ENCODE assay signal across 2 cellular contexts in the genomic region with DNA sequence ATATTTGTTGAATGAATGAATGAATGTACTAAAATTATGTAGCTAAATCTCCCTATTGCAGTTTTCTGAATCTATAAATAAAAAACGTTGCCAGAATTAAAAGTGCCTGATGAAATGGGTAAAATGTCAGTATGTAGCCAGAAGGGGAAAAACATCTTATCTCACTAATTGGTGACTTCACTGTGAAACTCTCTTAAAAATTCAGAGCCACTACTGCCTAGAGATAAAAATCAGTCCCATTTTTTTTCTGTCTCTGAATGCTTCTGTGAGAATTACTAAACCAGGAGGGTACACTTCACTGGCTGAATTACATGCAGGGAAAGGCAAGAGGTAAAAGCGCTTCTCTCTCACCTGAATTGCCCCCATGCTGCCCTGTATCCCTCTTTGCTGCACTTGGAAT.
TF ChIP-seq lines count a peak whose summit lies in the region.

No MANE protein-coding gene starts in this region.

TF ChIP-seq in GM23338, 12 proteins besides CTCF, POLR2A, EP300 and RAD21 (continues in another document):
- TF ChIP-seq, protein P1, sequence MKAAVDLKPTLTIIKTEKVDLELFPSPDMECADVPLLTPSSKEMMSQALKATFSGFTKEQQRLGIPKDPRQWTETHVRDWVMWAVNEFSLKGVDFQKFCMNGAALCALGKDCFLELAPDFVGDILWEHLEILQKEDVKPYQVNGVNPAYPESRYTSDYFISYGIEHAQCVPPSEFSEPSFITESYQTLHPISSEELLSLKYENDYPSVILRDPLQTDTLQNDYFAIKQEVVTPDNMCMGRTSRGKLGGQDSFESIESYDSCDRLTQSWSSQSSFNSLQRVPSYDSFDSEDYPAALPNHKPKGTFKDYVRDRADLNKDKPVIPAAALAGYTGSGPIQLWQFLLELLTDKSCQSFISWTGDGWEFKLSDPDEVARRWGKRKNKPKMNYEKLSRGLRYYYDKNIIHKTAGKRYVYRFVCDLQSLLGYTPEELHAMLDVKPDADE (IDR thresholded peaks at IDR 0.05), result no peak
- TF ChIP-seq STAT1 (IDR thresholded peaks at IDR 0.05; ENCODE audit: unreplicated experiment), result no peak
- no peak for TF ChIP-seq EZH2phosphoT487 (IDR thresholded peaks at IDR 0.05; ENCODE audit: unreplicated experiment)
- no peak for TF ChIP-seq ZNF331 (CRISPR knock-in tag; IDR thresholded peaks at IDR 0.05; ENCODE audit: low read depth)
- TF ChIP-seq NANOG (IDR thresholded peaks at IDR 0.05; ENCODE audit: borderline replicate concordance), result no peak
- TF ChIP-seq POLR2AphosphoS5 (IDR thresholded peaks at IDR 0.05; ENCODE audit: low read depth), result no peak
- TF ChIP-seq, protein P2, sequence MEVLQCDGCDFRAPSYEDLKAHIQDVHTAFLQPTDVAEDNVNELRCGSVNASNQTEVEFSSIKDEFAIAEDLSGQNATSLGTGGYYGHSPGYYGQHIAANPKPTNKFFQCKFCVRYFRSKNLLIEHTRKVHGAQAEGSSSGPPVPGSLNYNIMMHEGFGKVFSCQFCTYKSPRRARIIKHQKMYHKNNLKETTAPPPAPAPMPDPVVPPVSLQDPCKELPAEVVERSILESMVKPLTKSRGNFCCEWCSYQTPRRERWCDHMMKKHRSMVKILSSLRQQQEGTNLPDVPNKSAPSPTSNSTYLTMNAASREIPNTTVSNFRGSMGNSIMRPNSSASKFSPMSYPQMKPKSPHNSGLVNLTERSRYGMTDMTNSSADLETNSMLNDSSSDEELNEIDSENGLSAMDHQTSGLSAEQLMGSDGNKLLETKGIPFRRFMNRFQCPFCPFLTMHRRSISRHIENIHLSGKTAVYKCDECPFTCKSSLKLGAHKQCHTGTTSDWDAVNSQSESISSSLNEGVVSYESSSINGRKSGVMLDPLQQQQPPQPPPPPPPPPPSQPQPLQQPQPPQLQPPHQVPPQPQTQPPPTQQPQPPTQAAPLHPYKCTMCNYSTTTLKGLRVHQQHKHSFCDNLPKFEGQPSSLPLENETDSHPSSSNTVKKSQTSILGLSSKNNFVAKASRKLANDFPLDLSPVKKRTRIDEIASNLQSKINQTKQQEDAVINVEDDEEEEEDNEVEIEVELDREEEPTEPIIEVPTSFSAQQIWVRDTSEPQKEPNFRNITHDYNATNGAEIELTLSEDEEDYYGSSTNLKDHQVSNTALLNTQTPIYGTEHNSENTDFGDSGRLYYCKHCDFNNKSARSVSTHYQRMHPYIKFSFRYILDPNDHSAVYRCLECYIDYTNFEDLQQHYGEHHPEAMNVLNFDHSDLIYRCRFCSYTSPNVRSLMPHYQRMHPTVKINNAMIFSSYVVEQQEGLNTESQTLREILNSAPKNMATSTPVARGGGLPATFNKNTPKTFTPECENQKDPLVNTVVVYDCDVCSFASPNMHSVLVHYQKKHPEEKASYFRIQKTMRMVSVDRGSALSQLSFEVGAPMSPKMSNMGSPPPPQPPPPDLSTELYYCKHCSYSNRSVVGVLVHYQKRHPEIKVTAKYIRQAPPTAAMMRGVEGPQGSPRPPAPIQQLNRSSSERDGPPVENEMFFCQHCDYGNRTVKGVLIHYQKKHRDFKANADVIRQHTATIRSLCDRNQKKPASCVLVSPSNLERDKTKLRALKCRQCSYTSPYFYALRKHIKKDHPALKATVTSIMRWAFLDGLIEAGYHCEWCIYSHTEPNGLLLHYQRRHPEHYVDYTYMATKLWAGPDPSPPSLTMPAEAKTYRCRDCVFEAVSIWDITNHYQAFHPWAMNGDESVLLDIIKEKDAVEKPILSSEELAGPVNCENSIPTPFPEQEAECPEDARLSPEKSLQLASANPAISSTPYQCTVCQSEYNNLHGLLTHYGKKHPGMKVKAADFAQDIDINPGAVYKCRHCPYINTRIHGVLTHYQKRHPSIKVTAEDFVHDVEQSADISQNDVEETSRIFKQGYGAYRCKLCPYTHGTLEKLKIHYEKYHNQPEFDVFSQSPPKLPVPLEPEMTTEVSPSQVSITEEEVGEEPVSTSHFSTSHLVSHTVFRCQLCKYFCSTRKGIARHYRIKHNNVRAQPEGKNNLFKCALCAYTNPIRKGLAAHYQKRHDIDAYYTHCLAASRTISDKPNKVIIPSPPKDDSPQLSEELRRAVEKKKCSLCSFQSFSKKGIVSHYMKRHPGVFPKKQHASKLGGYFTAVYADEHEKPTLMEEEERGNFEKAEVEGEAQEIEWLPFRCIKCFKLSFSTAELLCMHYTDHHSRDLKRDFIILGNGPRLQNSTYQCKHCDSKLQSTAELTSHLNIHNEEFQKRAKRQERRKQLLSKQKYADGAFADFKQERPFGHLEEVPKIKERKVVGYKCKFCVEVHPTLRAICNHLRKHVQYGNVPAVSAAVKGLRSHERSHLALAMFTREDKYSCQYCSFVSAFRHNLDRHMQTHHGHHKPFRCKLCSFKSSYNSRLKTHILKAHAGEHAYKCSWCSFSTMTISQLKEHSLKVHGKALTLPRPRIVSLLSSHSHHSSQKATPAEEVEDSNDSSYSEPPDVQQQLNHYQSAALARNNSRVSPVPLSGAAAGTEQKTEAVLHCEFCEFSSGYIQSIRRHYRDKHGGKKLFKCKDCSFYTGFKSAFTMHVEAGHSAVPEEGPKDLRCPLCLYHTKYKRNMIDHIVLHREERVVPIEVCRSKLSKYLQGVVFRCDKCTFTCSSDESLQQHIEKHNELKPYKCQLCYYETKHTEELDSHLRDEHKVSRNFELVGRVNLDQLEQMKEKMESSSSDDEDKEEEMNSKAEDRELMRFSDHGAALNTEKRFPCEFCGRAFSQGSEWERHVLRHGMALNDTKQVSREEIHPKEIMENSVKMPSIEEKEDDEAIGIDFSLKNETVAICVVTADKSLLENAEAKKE (CRISPR knock-in tag; IDR thresholded peaks at IDR 0.05), result no peak
- TF ChIP-seq, protein P3, sequence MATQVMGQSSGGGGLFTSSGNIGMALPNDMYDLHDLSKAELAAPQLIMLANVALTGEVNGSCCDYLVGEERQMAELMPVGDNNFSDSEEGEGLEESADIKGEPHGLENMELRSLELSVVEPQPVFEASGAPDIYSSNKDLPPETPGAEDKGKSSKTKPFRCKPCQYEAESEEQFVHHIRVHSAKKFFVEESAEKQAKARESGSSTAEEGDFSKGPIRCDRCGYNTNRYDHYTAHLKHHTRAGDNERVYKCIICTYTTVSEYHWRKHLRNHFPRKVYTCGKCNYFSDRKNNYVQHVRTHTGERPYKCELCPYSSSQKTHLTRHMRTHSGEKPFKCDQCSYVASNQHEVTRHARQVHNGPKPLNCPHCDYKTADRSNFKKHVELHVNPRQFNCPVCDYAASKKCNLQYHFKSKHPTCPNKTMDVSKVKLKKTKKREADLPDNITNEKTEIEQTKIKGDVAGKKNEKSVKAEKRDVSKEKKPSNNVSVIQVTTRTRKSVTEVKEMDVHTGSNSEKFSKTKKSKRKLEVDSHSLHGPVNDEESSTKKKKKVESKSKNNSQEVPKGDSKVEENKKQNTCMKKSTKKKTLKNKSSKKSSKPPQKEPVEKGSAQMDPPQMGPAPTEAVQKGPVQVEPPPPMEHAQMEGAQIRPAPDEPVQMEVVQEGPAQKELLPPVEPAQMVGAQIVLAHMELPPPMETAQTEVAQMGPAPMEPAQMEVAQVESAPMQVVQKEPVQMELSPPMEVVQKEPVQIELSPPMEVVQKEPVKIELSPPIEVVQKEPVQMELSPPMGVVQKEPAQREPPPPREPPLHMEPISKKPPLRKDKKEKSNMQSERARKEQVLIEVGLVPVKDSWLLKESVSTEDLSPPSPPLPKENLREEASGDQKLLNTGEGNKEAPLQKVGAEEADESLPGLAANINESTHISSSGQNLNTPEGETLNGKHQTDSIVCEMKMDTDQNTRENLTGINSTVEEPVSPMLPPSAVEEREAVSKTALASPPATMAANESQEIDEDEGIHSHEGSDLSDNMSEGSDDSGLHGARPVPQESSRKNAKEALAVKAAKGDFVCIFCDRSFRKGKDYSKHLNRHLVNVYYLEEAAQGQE (IDR thresholded peaks at IDR 0.05; ENCODE audit: unreplicated experiment), result no peak
- TF ChIP-seq JUNB (IDR thresholded peaks at IDR 0.05; ENCODE audit: unreplicated experiment), result no peak
- no peak for TF ChIP-seq CREB1 (CRISPR knock-in tag; IDR thresholded peaks at IDR 0.05; ENCODE audit: low read depth)

TF ChIP-seq in H1, 55 proteins besides CTCF, POLR2A, EP300 and RAD21:
- TF ChIP-seq HDAC6 (IDR thresholded peaks at IDR 0.05; ENCODE audit: low read depth, low read length) (no peak), FOSL1 (IDR thresholded peaks at IDR 0.05; ENCODE audit: insufficient read depth, low read depth, low read length) (no peak), BCL11A (IDR thresholded peaks at IDR 0.05; ENCODE audit: low read depth in 2 of 2, low read length in 2 of 2) (no peak), SRF (IDR thresholded peaks at IDR 0.05; ENCODE audit: low read depth, low read length) (no peak), CBX8 (IDR thresholded peaks at IDR 0.05; ENCODE audit: borderline replicate concordance, low read depth, low read length) (no peak), ZNF274 (IDR thresholded peaks at IDR 0.05; ENCODE audit: borderline replicate concordance, extremely low read depth, low read length) (no peak), SP1 (IDR thresholded peaks at IDR 0.05; ENCODE audit: low read depth, low read length) (no peak), CHD1 (IDR thresholded peaks at IDR 0.05; ENCODE audit: low read depth, low read length) (no peak), JUN (IDR thresholded peaks at IDR 0.05; ENCODE audit: low read depth, low read length) (no peak), GTF2F1 (IDR thresholded peaks at IDR 0.05; ENCODE audit: borderline replicate concordance, low read depth, low read length) (no peak), NRF1 (IDR thresholded peaks at IDR 0.05; ENCODE audit: low read depth, low read length) (no peak), SIX5 (IDR thresholded peaks at IDR 0.05; ENCODE audit: low read depth, low read length) (no peak), CTBP2 (IDR thresholded peaks at IDR 0.05; ENCODE audit: borderline replicate concordance, insufficient read depth, insufficient read length, low read length) (no peak), CREB1 (IDR thresholded peaks at IDR 0.05) (no peak), POLR2AphosphoS5 (IDR thresholded peaks at IDR 0.05; ENCODE audit: low read depth, low read length) (no peak), CBX5 (IDR thresholded peaks at IDR 0.05; ENCODE audit: low read depth, low read length) (no peak), POU5F1 (IDR thresholded peaks at IDR 0.05; ENCODE audit: low read depth, low read length) (no peak), ASH2L (IDR thresholded peaks at IDR 0.05; ENCODE audit: low read length) (no peak)
- TF ChIP-seq, protein P4, sequence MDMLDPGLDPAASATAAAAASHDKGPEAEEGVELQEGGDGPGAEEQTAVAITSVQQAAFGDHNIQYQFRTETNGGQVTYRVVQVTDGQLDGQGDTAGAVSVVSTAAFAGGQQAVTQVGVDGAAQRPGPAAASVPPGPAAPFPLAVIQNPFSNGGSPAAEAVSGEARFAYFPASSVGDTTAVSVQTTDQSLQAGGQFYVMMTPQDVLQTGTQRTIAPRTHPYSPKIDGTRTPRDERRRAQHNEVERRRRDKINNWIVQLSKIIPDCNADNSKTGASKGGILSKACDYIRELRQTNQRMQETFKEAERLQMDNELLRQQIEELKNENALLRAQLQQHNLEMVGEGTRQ (IDR thresholded peaks at IDR 0.05; ENCODE audit: low read length), result no peak
